Comparison of ENCODE assay signal across 18 cellular contexts in genomic region chrX:1093586-1094538, GRCh38.
A peak's percentile ranks its signal among the peaks of the same experiment; 100 is the strongest.
DNase-seq lines count a peak whose midpoint lies in the region; ATAC-seq, FAIRE-seq and TF ChIP-seq lines count a peak whose summit lies in the region.
"Had no signal": no experiment of that assay in that cellular context is flagged by ENCODE, and none has a peak within 500 bp of the region (broad histone marks: within the 10 kb centered on the region; RNA-seq: fewer than 3 reads in every experiment).

No MANE protein-coding gene starts in this region.

- H3K4me3 ChIP-seq in endodermal cell (ENCODE audit: low read length): no peak overlapping the region
- H3K4me3 ChIP-seq: A549, hepatocyte, mucosa of descending colon had no signal

- peak overlapping the region; percentile 88 for H3K27ac Mint-ChIP-seq in activated T-cell treated with anti-CD3 and anti-CD28 coated beads, Interleukin-2, amount 50 U/mL, for 24 hours
- H3K27ac Mint-ChIP-seq in endodermal cell: no peak overlapping the region
- peak overlapping the region; percentile 83 to 96 for H3K27ac Mint-ChIP-seq in stimulated activated naive CD8-positive, alpha-beta T cell treated with anti-CD3 and anti-CD28 coated beads, Interleukin-15, amount 100 ng/mL, for 72 hours

- H3K9ac ChIP-seq in endodermal cell (ENCODE audit: extremely low read depth, low read length, poor library complexity, severe bottlenecking): no peak overlapping the region

- H3K36me3 Mint-ChIP-seq in activated T-cell treated with anti-CD3 and anti-CD28 coated beads, Interleukin-2, amount 50 U/mL, for 24 hours (ENCODE audit: low read depth): no peaks in the 10 kb centered on the region
- no peaks in the 10 kb centered on the region for H3K36me3 Mint-ChIP-seq in activated T-cell treated with anti-CD3 and anti-CD28 coated beads, Interleukin-2, amount 50 U/mL, for 4 hours (ENCODE audit: insufficient read depth)
- no peaks in the 10 kb centered on the region for H3K36me3 Mint-ChIP-seq in endodermal cell (ENCODE audit: low read depth)

- peaks cover 10% of the 10 kb centered on the region for H3K4me1 Mint-ChIP-seq in activated T-cell treated with anti-CD3 and anti-CD28 coated beads, Interleukin-2, amount 50 U/mL, for 24 hours (ENCODE audit: low read depth)
- H3K4me1 Mint-ChIP-seq in activated T-cell treated with anti-CD3 and anti-CD28 coated beads, Interleukin-2, amount 50 U/mL, for 4 hours (ENCODE audit: low read depth): peaks cover 11% of the 10 kb centered on the region
- no peaks in the 10 kb centered on the region for H3K4me1 Mint-ChIP-seq in endodermal cell
- H3K4me1 Mint-ChIP-seq in stimulated activated naive CD8-positive, alpha-beta T cell treated with anti-CD3 and anti-CD28 coated beads, Interleukin-15, amount 100 ng/mL, for 72 hours: peaks cover 11% of the 10 kb centered on the region

- no peak for DNase-seq in activated T-cell treated with anti-CD3 and anti-CD28 coated beads, Interleukin-2, amount 50 U/mL, for 24 hours
- DNase-seq in activated T-cell treated with anti-CD3 and anti-CD28 coated beads for 4 hours (no peak), endodermal cell (no peak), SIG-M5 (lab: John Stamatoyannopoulos, UW) (no peak), GM12891 (ENCODE audit: insufficient read length, low spot score) (no peak), NCI-H1105 treated with DMSO at 0.1 percent for 48 hours (lab: John Stamatoyannopoulos, UW) (no peak)
- no peak for DNase-seq in activated T-cell treated with anti-CD3 and anti-CD28 coated beads, Interleukin-2, amount 50 U/mL, for 4 hours
- peak; percentile 20 to 22 for DNase-seq in stimulated activated naive CD8-positive, alpha-beta T cell treated with anti-CD3 and anti-CD28 coated beads, Interleukin-15, amount 100 ng/mL, for 72 hours
- DNase-seq: BE2C, Calu3, caudate nucleus, Kasumi-1, mucosa of descending colon, NCI-H2029, NCI-H345, NCI-H82 had no signal

- H3K27me3 ChIP-seq in endodermal cell (ENCODE audit: control insufficient read depth, insufficient read depth, low read length, poor library complexity, severe bottlenecking): no peaks in the 10 kb centered on the region
- H3K27me3 ChIP-seq: BE2C, hepatocyte had no signal

- peak overlapping the region; percentile 61 for H3K27ac ChIP-seq in endodermal cell (ENCODE audit: low read depth, low read length)
- H3K27ac ChIP-seq: hepatocyte had no signal

- H3K9me3 ChIP-seq in endodermal cell (ENCODE audit: control insufficient read depth, low read length): peaks cover 11% of the 10 kb centered on the region
- H3K9me3 ChIP-seq: BE2C had no signal

- 91% methylated on average over 19 to 28 of the region's 28 CpGs for WGBS in endodermal cell (ENCODE audit: insufficient coverage in 1 of 2, insufficient read length in 1 of 2), 2 experiments

- H3K27me3 Mint-ChIP-seq in activated T-cell treated with anti-CD3 and anti-CD28 coated beads, Interleukin-2, amount 50 U/mL, for 24 hours: peaks cover 3% of the 10 kb centered on the region
- peaks cover 3% of the 10 kb centered on the region for H3K27me3 Mint-ChIP-seq in activated T-cell treated with anti-CD3 and anti-CD28 coated beads, Interleukin-2, amount 50 U/mL, for 4 hours (ENCODE audit: low read depth)
- peaks cover 3% of the 10 kb centered on the region for H3K27me3 Mint-ChIP-seq in endodermal cell (ENCODE audit: insufficient read depth)
- peaks cover 4% of the 10 kb centered on the region for H3K27me3 Mint-ChIP-seq in stimulated activated naive CD8-positive, alpha-beta T cell treated with anti-CD3 and anti-CD28 coated beads, Interleukin-15, amount 100 ng/mL, for 72 hours

- no peak for TF ChIP-seq CTCF in endodermal cell (conservative IDR thresholded peaks at IDR 0.05)

- H3K36me3 ChIP-seq in endodermal cell (ENCODE audit: control insufficient read depth, insufficient read depth, low read length): no peaks in the 10 kb centered on the region
- H3K36me3 ChIP-seq: BE2C had no signal

- H3K9me3 Mint-ChIP-seq in activated T-cell treated with anti-CD3 and anti-CD28 coated beads, Interleukin-2, amount 50 U/mL, for 24 hours: peaks cover 4% of the 10 kb centered on the region
- peaks cover 6% of the 10 kb centered on the region for H3K9me3 Mint-ChIP-seq in activated T-cell treated with anti-CD3 and anti-CD28 coated beads, Interleukin-2, amount 50 U/mL, for 4 hours
- peaks cover 20% of the 10 kb centered on the region for H3K9me3 Mint-ChIP-seq in endodermal cell
- peaks cover 7 to 9% of the 10 kb centered on the region in 2 donors for H3K9me3 Mint-ChIP-seq in stimulated activated naive CD8-positive, alpha-beta T cell treated with anti-CD3 and anti-CD28 coated beads, Interleukin-15, amount 100 ng/mL, for 72 hours

- H3K4me3 Mint-ChIP-seq in activated T-cell treated with anti-CD3 and anti-CD28 coated beads, Interleukin-2, amount 50 U/mL, for 24 hours: peak overlapping the region; percentile 67
- peak overlapping the region; percentile 68 for H3K4me3 Mint-ChIP-seq in activated T-cell treated with anti-CD3 and anti-CD28 coated beads, Interleukin-2, amount 50 U/mL, for 4 hours
- no peak overlapping the region for H3K4me3 Mint-ChIP-seq in endodermal cell
- peak overlapping the region; percentile 73 to 82 for H3K4me3 Mint-ChIP-seq in stimulated activated naive CD8-positive, alpha-beta T cell treated with anti-CD3 and anti-CD28 coated beads, Interleukin-15, amount 100 ng/mL, for 72 hours

- no peaks in the 10 kb centered on the region for H3K4me1 ChIP-seq in endodermal cell (ENCODE audit: control insufficient read depth, insufficient read depth, low read length)
- H3K4me1 ChIP-seq: A549, BE2C had no signal

- no peak for TF ChIP-seq POLR2A in GM12891 (IDR thresholded peaks at IDR 0.05; ENCODE audit: low read depth, low read length)

- no peak for FAIRE-seq in GM12891 (lab: Jason Lieb, UNC)
- FAIRE-seq: A549 had no signal

- ATAC-seq in activated T-cell treated with anti-CD3 and anti-CD28 coated beads, Interleukin-2, amount 50 U/mL, for 4 hours: no peak
- peak; percentile 62 for ATAC-seq in stimulated activated naive CD8-positive, alpha-beta T cell treated with anti-CD3 and anti-CD28 coated beads, Interleukin-15, amount 100 ng/mL, for 72 hours
- ATAC-seq: mucosa of descending colon had no signal

TF ChIP-seq in GM12891, 5 proteins besides CTCF, POLR2A, EP300 and RAD21:
- TF ChIP-seq TAF1 (IDR thresholded peaks at IDR 0.05; ENCODE audit: low read depth, low read length) (no peak), SPI1 (IDR thresholded peaks at IDR 0.05; ENCODE audit: low read depth, low read length) (no peak), PAX5 (IDR thresholded peaks at IDR 0.05; ENCODE audit: insufficient read depth, low read length, severe bottlenecking) (no peak), POLR2AphosphoS5 (IDR thresholded peaks at IDR 0.05; ENCODE audit: low read depth, low read length) (no peak), POU2F2 (IDR thresholded peaks at IDR 0.05; ENCODE audit: low read depth, low read length) (no peak)

Comparison
In these comparisons a context has a peak if more than half of its experiments do, and no peak if none do; other contexts are left out.
1. DNase-seq: peak in stimulated activated naive CD8-positive, alpha-beta T cell treated with anti-CD3 and anti-CD28 coated beads, Interleukin-15, amount 100 ng/mL, for 72 hours (2 of 2); none in activated T-cell treated with anti-CD3 and anti-CD28 coated beads, Interleukin-2, amount 50 U/mL, for 24 hours (single experiment), activated T-cell treated with anti-CD3 and anti-CD28 coated beads for 4 hours (single experiment), activated T-cell treated with anti-CD3 and anti-CD28 coated beads, Interleukin-2, amount 50 U/mL, for 4 hours (single experiment), endodermal cell (single experiment), SIG-M5 (single experiment), GM12891 (single experiment) and NCI-H1105 treated with DMSO at 0.1 percent for 48 hours (single experiment).